Comparison of ENCODE assay signal across 8 cellular contexts in genomic region chr16:4370570-4371480, GRCh38. TPM values are rescaled to one million over a fixed set of nuclear protein-coding genes. Genes with fewer than 3 reads are reported as not detected.
DNase-seq lines count a peak whose midpoint lies in the region; ATAC-seq and TF ChIP-seq lines count a peak whose summit lies in the region.

No MANE protein-coding gene starts in this region.

- H3K36me3 ChIP-seq in iPS-18a (ENCODE audit: control insufficient read depth, low read depth, low read length): no peaks in the 10 kb centered on the region
- no peaks in the 10 kb centered on the region for H3K36me3 ChIP-seq in skeletal muscle satellite cell (ENCODE audit: insufficient read depth, low read length)

- no peak overlapping the region for H3K9ac ChIP-seq in iPS-18a (ENCODE audit: low read length)
- H3K9ac ChIP-seq in skeletal muscle satellite cell (ENCODE audit: low read depth, low read length): peak overlapping the region; percentile 46

- no peak for TF ChIP-seq CTCF in foreskin keratinocyte (conservative IDR thresholded peaks at IDR 0.05)

- H3K4me3 ChIP-seq in iPS-18a (ENCODE audit: low read length) (peak overlapping the region; percentile 76), skeletal muscle satellite cell (ENCODE audit: low read length) (peak overlapping the region; percentile 97)

- peak overlapping the region; percentile 99 for H3K4me2 ChIP-seq in skeletal muscle satellite cell (ENCODE audit: low read length)

- H3K4me1 ChIP-seq in iPS-18a (ENCODE audit: control insufficient read depth, low read depth, low read length): peaks cover 23% of the 10 kb centered on the region
- peaks cover 57% of the 10 kb centered on the region for H3K4me1 ChIP-seq in skeletal muscle satellite cell (ENCODE audit: control insufficient read depth, insufficient read depth, low read length)
- H3K4me1 ChIP-seq in foreskin keratinocyte: peaks cover 19% of the 10 kb centered on the region

- DNase-seq in ELR (ENCODE audit: low read depth): peak; percentile 86
- DNase-seq in germinal center (ENCODE audit: low spot score): no peak
- DNase-seq in SIG-M5 (lab: John Stamatoyannopoulos, UW): no peak
- DNase-seq in foreskin keratinocyte: no peak

- H3K9me3 ChIP-seq in iPS-18a (ENCODE audit: control insufficient read depth, low read depth, low read length) (no peaks in the 10 kb centered on the region), skeletal muscle satellite cell (replicated peaks; ENCODE audit: low read length) (no peaks in the 10 kb centered on the region)

- peak overlapping the region; percentile 55 for H3K27ac ChIP-seq in angular gyrus (ENCODE audit: low read depth, low read length)
- no peak overlapping the region for H3K27ac ChIP-seq in iPS-18a (ENCODE audit: low read length)
- H3K27ac ChIP-seq in foreskin keratinocyte: no peak overlapping the region

- ATAC-seq in HG03520 (IDR thresholded peaks at IDR 0.05; ENCODE audit: unreplicated experiment) (no peak), foreskin keratinocyte (no peak)

- H3K27me3 ChIP-seq in iPS-18a (ENCODE audit: control insufficient read depth, insufficient read depth, low read length) (peaks cover 9% of the 10 kb centered on the region), skeletal muscle satellite cell (ENCODE audit: control insufficient read depth, insufficient read depth, low read length) (no peaks in the 10 kb centered on the region), foreskin keratinocyte (no peaks in the 10 kb centered on the region)

RNA-seq across cellular contexts. Expression of gene VASN, which starts 0.8 kb away (rescaled TPM):
- total RNA-seq in skeletal muscle satellite cell (2012; rRNA removed): 137 and 165 TPM in 2 replicates
- 1.8 and 2.3 TPM in 2 replicates for total RNA-seq in foreskin keratinocyte
- polyA plus RNA-seq in foreskin keratinocyte: 1.5 and 2.0 TPM in 2 replicates

RNA-seq across cellular contexts. Expression of gene PAM16, which starts 19.7 kb away (rescaled TPM):
- total RNA-seq in skeletal muscle satellite cell (2012; rRNA removed): 37.8 and 62.3 TPM in 2 replicates
- 42.8 and 49.2 TPM in 2 replicates for total RNA-seq in foreskin keratinocyte
- polyA plus RNA-seq in foreskin keratinocyte: 73.7 and 76.5 TPM in 2 replicates

RNA-seq across cellular contexts. Expression of gene CORO7, which starts 45.6 kb away (rescaled TPM):
- 11.9 and 16.6 TPM in 2 replicates for total RNA-seq in skeletal muscle satellite cell (2012; rRNA removed)
- total RNA-seq in foreskin keratinocyte: 22.7 and 24.3 TPM in 2 replicates
- 17.1 and 17.5 TPM in 2 replicates for polyA plus RNA-seq in foreskin keratinocyte

RNA-seq across cellular contexts. Expression of gene DNAJA3, which starts 54.8 kb away (rescaled TPM):
- 54.2 and 63.1 TPM in 2 replicates for total RNA-seq in skeletal muscle satellite cell (2012; rRNA removed)
- total RNA-seq in foreskin keratinocyte: 62.4 and 67.4 TPM in 2 replicates
- 39.8 and 47.8 TPM in 2 replicates for polyA plus RNA-seq in foreskin keratinocyte

RNA-seq across cellular contexts. Expression of gene GLIS2, which starts 55.0 kb away (rescaled TPM):
- total RNA-seq in skeletal muscle satellite cell (2012; rRNA removed): 1.5 and 2.0 TPM in 2 replicates
- 5.0 and 5.3 TPM in 2 replicates for total RNA-seq in foreskin keratinocyte
- polyA plus RNA-seq in foreskin keratinocyte: 9.5 TPM in 2 replicates
